ENCODE assay signal across 14 cellular contexts in the genomic region with DNA sequence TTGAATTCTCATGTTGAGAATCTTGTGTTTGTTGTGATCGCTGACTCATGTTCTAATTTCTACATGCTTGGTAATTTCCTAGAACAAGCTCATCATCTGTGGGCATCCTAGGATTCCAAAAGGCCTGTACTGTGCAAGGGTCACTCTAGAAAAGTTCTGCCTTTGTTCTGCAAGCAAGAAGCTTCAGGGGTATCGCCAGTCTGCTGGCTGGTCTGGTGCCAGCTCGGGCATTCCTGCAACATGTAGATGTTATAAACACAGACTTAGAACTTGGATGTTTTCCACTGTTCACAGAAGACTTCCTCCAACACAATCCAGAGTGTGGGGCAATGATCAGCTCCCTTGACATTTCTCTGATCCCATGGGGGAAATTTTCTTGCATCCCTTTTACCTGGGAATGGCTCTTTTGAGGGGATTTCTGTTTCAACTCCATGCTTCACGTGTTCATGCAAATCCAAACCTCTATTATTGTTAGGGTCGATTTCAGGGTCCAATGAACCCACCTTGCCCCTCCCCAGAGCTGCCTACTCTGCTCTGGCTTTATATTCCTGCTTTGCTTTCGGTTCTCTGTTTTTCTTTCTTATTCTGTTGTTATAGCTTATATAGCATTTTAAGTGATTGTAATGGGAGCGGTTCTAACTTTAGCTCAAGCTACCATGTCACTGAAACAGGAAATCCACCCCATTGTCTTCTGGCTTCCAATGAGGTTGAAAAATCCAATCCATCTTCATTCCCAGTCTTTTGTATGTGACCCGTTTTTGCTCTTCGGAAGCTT. TPM values are rescaled to one million over a fixed set of nuclear protein-coding genes. Genes with fewer than 3 reads are reported as not detected.
A peak's percentile ranks its signal among the peaks of the same experiment; 100 is the strongest.
DNase-seq lines count a peak whose midpoint lies in the region; ATAC-seq, FAIRE-seq and TF ChIP-seq lines count a peak whose summit lies in the region.
"Had no signal": no experiment of that assay in that cellular context is flagged by ENCODE, and none has a peak within 500 bp of the region (broad histone marks: within the 10 kb centered on the region; RNA-seq: fewer than 3 reads in every experiment).

No MANE protein-coding gene starts in this region.

- H3K9me3 ChIP-seq in Peyer's patch = no peaks in the 10 kb centered on the region

- peaks cover 0 to 10% (median 2%) of the 10 kb centered on the region in 4 donors for H3K4me1 ChIP-seq in Peyer's patch

- peak overlapping the region in 1 of 4 donors; percentile 44 for H3K27ac ChIP-seq in Peyer's patch
- H3K27ac ChIP-seq: parathyroid adenoma had no signal

- H3K4me1 Mint-ChIP-seq in osteocyte (ENCODE audit: unreplicated experiment) = peaks cover 20% of the 10 kb centered on the region

- TF ChIP-seq POLR2A in Peyer's patch (IDR thresholded peaks at IDR 0.05) = no peak

- ATAC-seq in HG02763 (IDR thresholded peaks at IDR 0.05; ENCODE audit: unreplicated experiment) = no peak
- ATAC-seq: activated CD8-positive, alpha-beta T cell treated with anti-CD3 and anti-CD28 coated beads, Interleukin-2, amount 10 ng/mL, durations not matched to agents 7 days and 5 days had no signal

- H3K27me3 ChIP-seq in Peyer's patch = no peaks in the 10 kb centered on the region

- no peak for TF ChIP-seq CTCF in Peyer's patch (IDR thresholded peaks at IDR 0.05)
- TF ChIP-seq CTCF in fibroblast of pulmonary artery (IDR thresholded peaks at IDR 0.05; ENCODE audit: low read length, missing control alignments) = no peak
- no peak for TF ChIP-seq CTCF in osteocyte (IDR thresholded peaks at IDR 0.05)

- H3K27ac Mint-ChIP-seq in osteocyte (ENCODE audit: unreplicated experiment) = peak overlapping the region; percentile 59
- H3K27ac Mint-ChIP-seq: activated CD8-positive, alpha-beta T cell treated with anti-CD3 and anti-CD28 coated beads, Interleukin-2, amount 10 ng/mL, durations not matched to agents 7 days and 5 days; activated naive CD8-positive, alpha-beta T cell treated with anti-CD3 and anti-CD28 coated beads, Interleukin-2, amount 10 ng/mL, durations not matched to agents 7 days and 5 days; type B pancreatic cell had no signal

- H3K36me3 Mint-ChIP-seq in osteocyte (ENCODE audit: unreplicated experiment) = peaks cover 4% of the 10 kb centered on the region

- DNase-seq in COLO829 (ENCODE audit: low spot score) (peak; percentile 32), Peyer's patch (peak in 2 of 3 donors; percentile 5 to 48), fibroblast of pulmonary artery (ENCODE audit: low read depth) (peak; percentile 67), osteocyte (ENCODE audit: extremely low spot score, unreplicated experiment) (no peak), NCI-H510A treated with DMSO at 0.1 percent for 48 hours (lab: John Stamatoyannopoulos, UW) (no peak), urothelium cell line (ENCODE audit: low spot score) (no peak), occipital lobe (lab: John Stamatoyannopoulos, UW) (no peak)
- DNase-seq: activated CD8-positive, alpha-beta T cell treated with anti-CD3 and anti-CD28 coated beads, Interleukin-2, amount 10 ng/mL, durations not matched to agents 7 days and 5 days; activated naive CD8-positive, alpha-beta T cell treated with anti-CD3 and anti-CD28 coated beads, Interleukin-2, amount 10 ng/mL, durations not matched to agents 7 days and 5 days; CD8-positive, alpha-beta memory T cell; NCI-H2227 treated with DMSO at 0.1 percent for 48 hours had no signal

- H3K27me3 Mint-ChIP-seq in osteocyte (ENCODE audit: unreplicated experiment) = no peaks in the 10 kb centered on the region
- H3K27me3 Mint-ChIP-seq: activated naive CD8-positive, alpha-beta T cell treated with anti-CD3 and anti-CD28 coated beads, Interleukin-2, amount 10 ng/mL, durations not matched to agents 7 days and 5 days; CD8-positive, alpha-beta memory T cell; type B pancreatic cell had no signal

- no peak overlapping the region for H3K4me3 ChIP-seq in Peyer's patch
- no peak overlapping the region for H3K4me3 ChIP-seq in fibroblast of pulmonary artery (replicated peaks; ENCODE audit: low read depth, low read length)

- no peak for FAIRE-seq in urothelium cell line (lab: Jason Lieb, UNC)

- H3K36me3 ChIP-seq in Peyer's patch = no peaks in the 10 kb centered on the region

- no peaks in the 10 kb centered on the region for H3K9me3 Mint-ChIP-seq in osteocyte (ENCODE audit: unreplicated experiment)
- H3K9me3 Mint-ChIP-seq: activated naive CD8-positive, alpha-beta T cell treated with anti-CD3 and anti-CD28 coated beads, Interleukin-2, amount 10 ng/mL, durations not matched to agents 7 days and 5 days; CD8-positive, alpha-beta memory T cell; type B pancreatic cell had no signal

- H3K4me3 Mint-ChIP-seq in osteocyte (ENCODE audit: unreplicated experiment) = no peak overlapping the region
- H3K4me3 Mint-ChIP-seq: activated CD8-positive, alpha-beta T cell treated with anti-CD3 and anti-CD28 coated beads, Interleukin-2, amount 10 ng/mL, durations not matched to agents 7 days and 5 days; activated naive CD8-positive, alpha-beta T cell treated with anti-CD3 and anti-CD28 coated beads, Interleukin-2, amount 10 ng/mL, durations not matched to agents 7 days and 5 days; CD8-positive, alpha-beta memory T cell; type B pancreatic cell had no signal

RNA-seq across cellular contexts. Expression of a gene that starts 25.3 kb away (rescaled TPM):
- total RNA-seq in Peyer's patch (10 to 100 TPM; 20.5 to 75.1 (median 31.6) TPM), osteocyte (30.7 and 32.4 TPM in 2 replicates), occipital lobe (30.3 TPM)

RNA-seq across cellular contexts. Expression of a gene that starts 39.8 kb away (rescaled TPM):
- total RNA-seq in Peyer's patch (not detected), osteocyte (not detected in 2 replicates), occipital lobe (not detected)
- total RNA-seq: activated CD8-positive, alpha-beta T cell treated with anti-CD3 and anti-CD28 coated beads, Interleukin-2, amount 10 ng/mL, durations not matched to agents 7 days and 5 days; activated naive CD8-positive, alpha-beta T cell treated with anti-CD3 and anti-CD28 coated beads, Interleukin-2, amount 10 ng/mL, durations not matched to agents 7 days and 5 days; CD8-positive, alpha-beta memory T cell had no signal

RNA-seq across cellular contexts. Expression of a gene that starts 43.2 kb away (rescaled TPM):
- total RNA-seq in Peyer's patch = 1 to 10 TPM in 3 of 4 donors, under 1 TPM in 1; 0.53 to 5.9 (median 3.8) TPM
- 15.2 TPM in 2 replicates for total RNA-seq in osteocyte
- 0.78 TPM for total RNA-seq in occipital lobe

Comparison
In these comparisons a context has a peak if more than half of its experiments do, and no peak if none do; other contexts are left out.
1. DNase-seq: peak in COLO829 (single experiment), Peyer's patch (2 of 3) and fibroblast of pulmonary artery (single experiment); none in osteocyte (single experiment), NCI-H510A treated with DMSO at 0.1 percent for 48 hours (single experiment), urothelium cell line (single experiment) and occipital lobe (single experiment).